Comparison of ENCODE assay signal across 21 cellular contexts in the genomic region with DNA sequence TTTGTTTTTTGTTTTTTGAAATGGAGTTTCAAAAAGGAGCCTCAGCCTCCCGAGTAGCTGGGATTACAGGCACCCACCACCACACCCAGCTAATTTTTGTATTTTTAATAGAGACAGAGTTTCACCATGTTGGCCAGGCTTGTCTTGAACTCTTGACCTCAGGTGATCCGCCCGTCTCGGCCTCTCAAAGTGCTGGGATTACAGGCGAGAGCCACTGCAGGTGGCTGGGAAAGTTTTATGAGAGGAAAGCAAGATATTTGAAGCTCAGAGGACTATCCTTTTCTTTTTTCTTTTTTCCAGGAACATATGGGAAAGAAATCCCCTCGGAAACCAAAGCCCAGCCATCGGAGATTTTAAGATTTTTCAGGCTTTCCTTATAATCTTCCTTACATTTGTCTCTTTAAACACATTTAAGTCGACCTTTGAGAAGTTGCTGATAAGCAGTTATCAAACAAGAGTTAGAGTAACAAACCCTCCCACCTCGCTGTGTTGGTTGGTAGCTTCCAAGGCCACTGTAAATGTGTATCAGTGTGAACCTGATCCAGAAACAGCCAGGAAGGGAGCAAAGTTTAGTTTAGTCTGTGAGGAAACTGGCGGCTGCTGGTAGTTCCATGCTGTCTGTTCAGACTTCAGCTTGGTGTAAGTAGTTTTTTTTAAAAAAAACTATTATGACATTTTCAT. TPM values are rescaled to one million over a fixed set of nuclear protein-coding genes. Genes with fewer than 3 reads are reported as not detected.
DNase-seq lines count a peak whose midpoint lies in the region; ATAC-seq lines count a peak whose summit lies in the region.
"Had no signal": no experiment of that assay in that cellular context is flagged by ENCODE, and none has a peak within 500 bp of the region (broad histone marks: within the 10 kb centered on the region; RNA-seq: fewer than 3 reads in every experiment).

No MANE protein-coding gene starts in this region.

- no peak for ATAC-seq in HG03469 (IDR thresholded peaks at IDR 0.05; ENCODE audit: unreplicated experiment)
- ATAC-seq: esophagus mucosa; natural killer cell; stimulated activated naive CD8-positive, alpha-beta T cell treated with anti-CD3 and anti-CD28 coated beads, Interleukin-15, amount 100 ng/mL, for 72 hours had no signal

- DNase-seq in HT-29 (ENCODE audit: low spot score): peak; percentile 88
- DNase-seq in amniotic epithelial cell (ENCODE audit: low read depth): peak; percentile 51
- DNase-seq in left kidney (ENCODE audit: low read depth, low spot score): peak; percentile 82
- DNase-seq in renal cortical epithelial cell (ENCODE audit: low read depth): peak; percentile 72
- DNase-seq in NCI-H1417 treated with DMSO at 0.1 percent for 48 hours (lab: John Stamatoyannopoulos, UW): no peak
- DNase-seq in NCI-H2029 treated with DMSO at 0.1 percent for 48 hours (lab: John Stamatoyannopoulos, UW): no peak
- no peak for DNase-seq in DMS53 (lab: John Stamatoyannopoulos, UW)
- DNase-seq: activated CD4-positive, CD25-positive, alpha-beta regulatory T cell treated with anti-CD3 and anti-CD28 coated beads, Interleukin-2, amount 50 U/mL, for 72 hours; activated gamma-delta T cell treated with Interleukin-2 at 50 U/mL for 16 hours; aorta; GF-D8; GM23248; Karpas-422; natural killer cell; NCI-H1436 treated with DMSO at 0.1 percent for 48 hours; NCI-H226; NK-92 treated with Interleukin-12 subunit alpha and Interleukin-12 subunit beta, amount 100 ng/mL, for 24 hours; SHP77; stimulated activated naive CD8-positive, alpha-beta T cell treated with anti-CD3 and anti-CD28 coated beads, Interleukin-15, amount 100 ng/mL, for 72 hours had no signal

RNA-seq across cellular contexts. Expression of gene MAP3K13, which starts 34.5 kb away (rescaled TPM):
- total RNA-seq in HT-29 (2014; rRNA removed; shearing (Covaris generic)): 6.6 and 9.6 TPM in 2 replicates
- 35.3 and 40.7 TPM in 2 replicates for total RNA-seq in renal cortical epithelial cell

Comparison
In these comparisons a context has a peak if more than half of its experiments do, and no peak if none do; other contexts are left out.
1. DNase-seq: peak in HT-29 (single experiment), amniotic epithelial cell (single experiment), left kidney (single experiment) and renal cortical epithelial cell (single experiment); none in NCI-H1417 treated with DMSO at 0.1 percent for 48 hours (single experiment), NCI-H2029 treated with DMSO at 0.1 percent for 48 hours (single experiment) and DMS53 (single experiment).